ENCODE assay signal across 1 cellular context in the genomic region with DNA sequence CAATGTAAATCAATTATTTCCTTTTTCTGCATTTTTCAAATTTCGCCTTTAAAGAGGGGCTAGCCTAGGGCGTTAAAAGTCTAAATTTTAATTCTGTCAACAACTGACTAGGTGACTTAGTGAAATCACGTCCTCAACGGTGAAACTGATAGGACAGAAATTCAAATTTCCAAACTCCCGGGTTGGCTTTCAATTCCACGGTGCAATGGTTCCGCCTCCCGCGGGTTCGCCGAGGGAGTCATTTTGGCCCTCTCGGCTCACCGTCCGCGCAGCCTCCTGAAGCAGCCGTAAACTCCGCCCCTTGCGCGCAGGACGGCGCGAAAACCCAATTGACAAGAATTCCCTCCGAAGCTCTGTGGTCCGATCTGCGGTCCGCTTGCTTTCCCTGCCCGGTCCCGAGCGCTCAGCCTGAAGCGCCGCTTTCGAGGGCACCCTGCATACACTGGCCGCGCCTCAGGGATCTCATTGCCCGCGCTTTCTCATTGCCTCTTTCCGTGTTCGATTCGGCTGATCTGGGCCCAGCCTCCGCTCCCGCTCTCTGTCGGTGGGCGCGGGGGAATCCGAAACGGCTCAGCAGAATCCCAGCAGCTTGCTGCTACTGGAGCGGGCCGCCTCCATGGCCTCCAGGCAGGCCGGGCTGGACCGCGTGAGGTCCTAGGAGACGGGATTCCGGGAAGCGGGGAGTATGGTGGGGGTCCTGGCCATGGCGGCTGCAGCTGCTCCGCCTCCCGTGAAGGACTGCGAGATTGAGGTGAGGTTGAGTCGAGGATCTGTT.
TF ChIP-seq lines count a peak whose summit lies in the region.

TSS of gene ATAD5 (plus strand) at position 304 of the 775 bp plus-strand sequence. CDS start at position 686, 382 bp downstream.

TF ChIP-seq in HepG2, 621 proteins besides CTCF, POLR2A, EP300 and RAD21 (continued from another document and continues in another):
- TF ChIP-seq ZNF367 (CRISPR knock-in tag; IDR thresholded peaks at IDR 0.05; ENCODE audit: borderline replicate concordance) (no peak; the same call in 1 of the 2 replicates), TRIM24 (CRISPR knock-in tag; IDR thresholded peaks at IDR 0.05) (no peak), GFI1 (CRISPR knock-in tag; IDR thresholded peaks at IDR 0.05; ENCODE audit: borderline replicate concordance) (0 out of 2 replicates have a peak, but pooled peaks have one; percentile 23), ZNF570 (CRISPR knock-in tag; IDR thresholded peaks at IDR 0.05; ENCODE audit: borderline replicate concordance) (0 out of 2 replicates have a peak, but pooled peaks have one; percentile 48), ZNF263 (CRISPR knock-in tag; IDR thresholded peaks at IDR 0.05) (no peak), ZNF773 (CRISPR knock-in tag; IDR thresholded peaks at IDR 0.05; ENCODE audit: borderline replicate concordance) (no peak), GTF3A (CRISPR knock-in tag; conservative IDR thresholded peaks at IDR 0.05) (peak; percentile 37; the same call in 1 of the 2 replicates), HNRNPK (IDR thresholded peaks at IDR 0.05; ENCODE audit: low read depth, low read length, poor library complexity, severe bottlenecking) (no peak), SAFB2 (CRISPR knock-in tag; IDR thresholded peaks at IDR 0.05; ENCODE audit: borderline replicate concordance, low read depth) (peak; percentile 36; the same call in 1 of the 2 replicates), UBTF (CRISPR knock-in tag; IDR thresholded peaks at IDR 0.05) (peak; percentile 77), ZFYVE20 (CRISPR knock-in tag; IDR thresholded peaks at IDR 0.05; ENCODE audit: borderline replicate concordance, low read depth) (no peak), SNAI1 (CRISPR knock-in tag; IDR thresholded peaks at IDR 0.05; ENCODE audit: borderline replicate concordance) (no peak), KDM6A (CRISPR knock-in tag; IDR thresholded peaks at IDR 0.05; ENCODE audit: low read depth) (no peak), ZNF639 (CRISPR knock-in tag; conservative IDR thresholded peaks at IDR 0.05) (peak; percentile 82), KLF6 (CRISPR knock-in tag; IDR thresholded peaks at IDR 0.05) (peak; percentile 86; the same call in 1 of the 2 replicates), LRRFIP1 (CRISPR knock-in tag; conservative IDR thresholded peaks at IDR 0.05) (no peak), ATRX (CRISPR knock-in tag; IDR thresholded peaks at IDR 0.05; ENCODE audit: borderline replicate concordance) (no peak), ZNF878 (CRISPR knock-in tag; IDR thresholded peaks at IDR 0.05) (peak; percentile 97), ZNF768 (CRISPR knock-in tag; IDR thresholded peaks at IDR 0.05) (peak; percentile 77; the same call in 1 of the 2 replicates), KAT7 (CRISPR knock-in tag; IDR thresholded peaks at IDR 0.05; ENCODE audit: borderline replicate concordance) (peak; percentile 55; the same call in 1 of the 2 replicates), XRCC5 (optimal IDR thresholded peaks at IDR 0.05; ENCODE audit: low read length) (peak; percentile 75), MAFK (conservative IDR thresholded peaks at IDR 0.05 in 1 of 2, IDR thresholded peaks at IDR 0.05 in 1 of 2; ENCODE audit: low read length in 2 of 2) (0 out of 4 replicates have a peak, but pooled peaks of 1 of the 2 experiments have one; percentile 3), ZNF430 (CRISPR knock-in tag; IDR thresholded peaks at IDR 0.05) (peak; percentile 77; the same call in 1 of the 2 replicates), ZNF3 (CRISPR knock-in tag; IDR thresholded peaks at IDR 0.05) (no peak), ELF1 (CRISPR knock-in tag; IDR thresholded peaks at IDR 0.05) (peak; percentile 88), MTA1 (CRISPR knock-in tag; IDR thresholded peaks at IDR 0.05; ENCODE audit: borderline replicate concordance) (peak; percentile 53; the same call in 1 of the 2 replicates), ATF5 (CRISPR knock-in tag; IDR thresholded peaks at IDR 0.05; ENCODE audit: low read depth) (no peak), CBX5 (CRISPR knock-in tag; IDR thresholded peaks at IDR 0.05; ENCODE audit: borderline replicate concordance) (peak; percentile 71; the same call in 1 of the 2 replicates), ZNF138 (CRISPR knock-in tag; IDR thresholded peaks at IDR 0.05; ENCODE audit: low read depth) (no peak; the same call in 1 of the 2 replicates), BRF2 (CRISPR knock-in tag; IDR thresholded peaks at IDR 0.05) (peak; percentile 75; the same call in 1 of the 2 replicates), HOMEZ (CRISPR knock-in tag; IDR thresholded peaks at IDR 0.05; ENCODE audit: low read depth) (0 out of 2 replicates have a peak, but pooled peaks have one; percentile 41), ZBTB39 (CRISPR knock-in tag; IDR thresholded peaks at IDR 0.05) (no peak), ZNF616 (CRISPR knock-in tag; IDR thresholded peaks at IDR 0.05; ENCODE audit: low read depth) (no peak), ZNF10 (CRISPR knock-in tag; IDR thresholded peaks at IDR 0.05; ENCODE audit: borderline replicate concordance, low read depth) (no peak), POGK (CRISPR knock-in tag; conservative IDR thresholded peaks at IDR 0.05) (peak; percentile 91), ZNF121 (CRISPR knock-in tag; IDR thresholded peaks at IDR 0.05) (no peak), NFATC3 (CRISPR knock-in tag; IDR thresholded peaks at IDR 0.05) (no peak), ZNF530 (CRISPR knock-in tag; IDR thresholded peaks at IDR 0.05; ENCODE audit: low read depth) (no peak), ZNF20 (CRISPR knock-in tag; IDR thresholded peaks at IDR 0.05) (no peak), ZZZ3 (CRISPR knock-in tag; IDR thresholded peaks at IDR 0.05; ENCODE audit: borderline replicate concordance) (peak; percentile 79; the same call in 1 of the 2 replicates)
- TF ChIP-seq, protein P1, sequence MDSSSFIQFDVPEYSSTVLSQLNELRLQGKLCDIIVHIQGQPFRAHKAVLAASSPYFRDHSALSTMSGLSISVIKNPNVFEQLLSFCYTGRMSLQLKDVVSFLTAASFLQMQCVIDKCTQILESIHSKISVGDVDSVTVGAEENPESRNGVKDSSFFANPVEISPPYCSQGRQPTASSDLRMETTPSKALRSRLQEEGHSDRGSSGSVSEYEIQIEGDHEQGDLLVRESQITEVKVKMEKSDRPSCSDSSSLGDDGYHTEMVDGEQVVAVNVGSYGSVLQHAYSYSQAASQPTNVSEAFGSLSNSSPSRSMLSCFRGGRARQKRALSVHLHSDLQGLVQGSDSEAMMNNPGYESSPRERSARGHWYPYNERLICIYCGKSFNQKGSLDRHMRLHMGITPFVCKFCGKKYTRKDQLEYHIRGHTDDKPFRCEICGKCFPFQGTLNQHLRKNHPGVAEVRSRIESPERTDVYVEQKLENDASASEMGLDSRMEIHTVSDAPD (CRISPR knock-in tag; IDR thresholded peaks at IDR 0.05) = no peak
